ENCODE assay signal across 12 cellular contexts in the genomic region with DNA sequence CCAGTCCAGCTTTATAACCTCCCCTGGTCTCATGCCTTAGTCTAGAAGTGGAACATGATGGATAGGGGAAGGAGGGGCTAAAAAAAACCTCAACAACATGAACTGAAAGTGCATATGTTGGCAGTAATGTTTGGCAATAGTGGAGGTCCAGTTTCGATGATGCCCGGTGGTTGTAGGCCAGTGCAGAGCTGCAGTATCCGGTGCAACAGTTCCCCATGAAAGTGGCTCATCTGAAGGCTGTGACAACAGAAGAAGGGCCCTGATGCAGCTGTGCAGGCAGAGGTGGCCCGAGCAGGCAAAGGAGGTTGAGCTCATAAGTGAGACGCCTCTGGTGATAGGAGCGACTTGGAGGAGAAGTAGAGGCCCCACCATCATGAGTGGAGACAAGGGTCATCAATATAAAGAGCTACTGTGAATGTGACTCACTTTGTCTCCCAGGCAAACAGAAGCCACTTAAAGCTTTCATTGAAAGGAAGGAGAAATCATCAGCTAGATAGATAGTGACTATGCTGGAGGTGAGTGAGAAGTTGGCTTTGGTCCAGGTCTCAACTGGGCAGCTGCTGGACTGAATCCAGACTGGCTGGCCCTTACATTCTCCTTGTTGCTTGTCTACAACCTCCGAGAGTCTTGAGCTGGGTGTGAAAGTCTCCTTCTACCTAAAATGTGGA. TPM values are rescaled to one million over a fixed set of nuclear protein-coding genes. Genes with fewer than 3 reads are reported as not detected.
A peak's percentile ranks its signal among the peaks of the same experiment; 100 is the strongest.
DNase-seq lines count a peak whose midpoint lies in the region; ATAC-seq and TF ChIP-seq lines count a peak whose summit lies in the region.
"Had no signal": no experiment of that assay in that cellular context is flagged by ENCODE, and none has a peak within 500 bp of the region (broad histone marks: within the 10 kb centered on the region; RNA-seq: fewer than 3 reads in every experiment).

No MANE protein-coding gene starts in this region.

- POLR2A ChIA-PET in naive thymus-derived CD8-positive, alpha-beta T cell (lab: Charles Lee), result interaction anchor here (0.6 kb wide), 2 partner anchors 10 to 74 kb away, joined by 3 read pairs; a partner anchor contains a TSS

- in situ Hi-C loops in GM13976 (cut with MboI; ENCODE audit: low sequenced_read_pairs, unreplicated experiment), result no loop called here

- peaks cover 0 to 12% (median 0%) of the 10 kb centered on the region in 4 donors for H3K4me1 Mint-ChIP-seq in naive thymus-derived CD8-positive, alpha-beta T cell
- H3K4me1 Mint-ChIP-seq: activated T-helper 17 cell treated with anti-CD3 and anti-CD28 coated beads, Interleukin-2, amount 50 U/mL, for 72 hours had no signal

- peaks cover 0 to 8% (median 0%) of the 10 kb centered on the region in 5 donors for H3K27me3 Mint-ChIP-seq in naive thymus-derived CD8-positive, alpha-beta T cell

- peak; percentile 44 for ATAC-seq in left lobe of liver
- ATAC-seq in naive thymus-derived CD8-positive, alpha-beta T cell, result no peak
- no peak for ATAC-seq in HG03378 (IDR thresholded peaks at IDR 0.05; ENCODE audit: unreplicated experiment)
- ATAC-seq: activated T-helper 17 cell treated with anti-CD3 and anti-CD28 coated beads, Interleukin-2, amount 50 U/mL, for 72 hours; psoas muscle had no signal

- H3K27ac Mint-ChIP-seq in naive thymus-derived CD8-positive, alpha-beta T cell, result no peak overlapping the region
- H3K27ac Mint-ChIP-seq: activated T-helper 17 cell treated with anti-CD3 and anti-CD28 coated beads, Interleukin-2, amount 50 U/mL, for 72 hours had no signal

- no peaks in the 10 kb centered on the region for H3K36me3 Mint-ChIP-seq in naive thymus-derived CD8-positive, alpha-beta T cell

- no peak for TF ChIP-seq CTCF in GM13976 (IDR thresholded peaks at IDR 0.05; ENCODE audit: borderline replicate concordance, control extremely low read depth, extremely low read depth, insufficient read depth, missing control alignments)

- H3K4me3 Mint-ChIP-seq in naive thymus-derived CD8-positive, alpha-beta T cell, result no peak overlapping the region
- H3K4me3 Mint-ChIP-seq: activated T-helper 17 cell treated with anti-CD3 and anti-CD28 coated beads, Interleukin-2, amount 50 U/mL, for 72 hours had no signal

- H3K9me3 Mint-ChIP-seq in naive thymus-derived CD8-positive, alpha-beta T cell, result no peaks in the 10 kb centered on the region
- H3K9me3 Mint-ChIP-seq: activated T-helper 17 cell treated with anti-CD3 and anti-CD28 coated beads, Interleukin-2, amount 50 U/mL, for 72 hours had no signal

- DNase-seq in DMS53 (lab: John Stamatoyannopoulos, UW) (peak; percentile 86), NCI-H146 (lab: John Stamatoyannopoulos, UW) (peak; percentile 53), SIG-M5 treated with dmso at 0.1 percent for 504 hours (lab: John Stamatoyannopoulos, UW; ENCODE audit: unreplicated experiment) (peak; percentile 97), left lobe of liver (ENCODE audit: low spot score) (no peak), GM13976 (ENCODE audit: low spot score) (no peak)
- no peak for DNase-seq in naive thymus-derived CD8-positive, alpha-beta T cell
- no peak for DNase-seq in activated CD8-positive, alpha-beta memory T cell treated with anti-CD3 and anti-CD28 coated beads, Interleukin-2, amount 50 U/mL, for 4 hours
- DNase-seq: islet precursor cell, KBM-7, psoas muscle had no signal

RNA-seq across cellular contexts. Expression of a gene that starts 10.2 kb away (rescaled TPM):
- 89.7 TPM for total RNA-seq in left lobe of liver
- total RNA-seq in naive thymus-derived CD8-positive, alpha-beta T cell, result 10 to 100 TPM; 13.8 to 15.5 TPM
- polyA plus RNA-seq in naive thymus-derived CD8-positive, alpha-beta T cell, result 10 to 100 TPM; 14.6 to 26.8 (median 23.3) TPM

RNA-seq across cellular contexts. Expression of a gene that starts 45.4 kb away (rescaled TPM):
- 0.65 TPM for total RNA-seq in left lobe of liver
- total RNA-seq in naive thymus-derived CD8-positive, alpha-beta T cell, result 100 to 1,000 TPM; 300 to 308 TPM
- 100 to 1,000 TPM; 244 to 325 (median 310) TPM for polyA plus RNA-seq in naive thymus-derived CD8-positive, alpha-beta T cell

Comparison
In these comparisons a context has a peak if more than half of its experiments do, and no peak if none do; other contexts are left out.
1. DNase-seq: peak in DMS53 (single experiment), NCI-H146 (single experiment) and SIG-M5 treated with dmso at 0.1 percent for 504 hours (single experiment); none in left lobe of liver (single experiment), naive thymus-derived CD8-positive, alpha-beta T cell (0 of 10), GM13976 (single experiment) and activated CD8-positive, alpha-beta memory T cell treated with anti-CD3 and anti-CD28 coated beads, Interleukin-2, amount 50 U/mL, for 4 hours (single experiment).
2. RNA of a gene that starts 45.4 kb away (total RNA-seq): 300 to 308 TPM in naive thymus-derived CD8-positive, alpha-beta T cell; 0.65 TPM in left lobe of liver (single experiment); every median in the first group is over 100 times any median in the second.